In genomic region chr15:58724471-58724870, GRCh38 we compare ENCODE assay signal across 9 cellular contexts. TPM values are rescaled to one million over a fixed set of nuclear protein-coding genes. Genes with fewer than 3 reads are reported as not detected.
A peak's percentile ranks its signal among the peaks of the same experiment; 100 is the strongest.
DNase-seq lines count a peak whose midpoint lies in the region; ATAC-seq and TF ChIP-seq lines count a peak whose summit lies in the region.
"Had no signal": no experiment of that assay in that cellular context is flagged by ENCODE, and none has a peak within 500 bp of the region (broad histone marks: within the 10 kb centered on the region; RNA-seq: fewer than 3 reads in every experiment).

No MANE protein-coding gene starts in this region.

- H3K4me3 Mint-ChIP-seq in activated T-helper 2 cell treated with anti-CD3 and anti-CD28 coated beads, Interferon-gamma antibody, Interleukin-2, Interleukin-4, amounts not matched to agents 10 μg/mL and 5 μg/mL and 100 μg/mL, durations not matched to agents 14 hours and 24 hours and 36 hours (ENCODE audit: low read depth) = no peak overlapping the region

- H3K27me3 ChIP-seq in right atrium auricular region = no peaks in the 10 kb centered on the region
- H3K27me3 ChIP-seq in breast epithelium = no peaks in the 10 kb centered on the region
- H3K27me3 ChIP-seq in psoas muscle (ENCODE audit: insufficient read depth in 3 of 3, low read length in 2 of 3) = no peaks in the 10 kb centered on the region

- 65 to 95% (median 83%) methylated on average over 1 of the region's 1 CpG for WGBS in psoas muscle, 3 donors

- intact Hi-C loops in Right ventricle myocardium inferior (cut with DNase I) = no loop called here
- intact Hi-C loops in activated T-helper 2 cell treated with anti-CD3 and anti-CD28 coated beads, Interferon-gamma antibody, Interleukin-2, Interleukin-4, amounts not matched to agents 10 μg/mL and 5 μg/mL and 100 μg/mL, durations not matched to agents 14 hours and 24 hours and 36 hours (cut with micrococcal nuclease) = no loop called here
- intact Hi-C loops in breast epithelium (cut with DNase I; ENCODE audit: low total_unique reads) = no loop called here
- intact Hi-C loops in psoas muscle (cut with DNase I) = no loop called here

- no peak for TF ChIP-seq CTCF in right atrium auricular region (IDR thresholded peaks at IDR 0.05)
- TF ChIP-seq CTCF in breast epithelium (IDR thresholded peaks at IDR 0.05) = no peak
- no peak for TF ChIP-seq CTCF in psoas muscle (IDR thresholded peaks at IDR 0.05)

- no peak overlapping the region for H3K27ac ChIP-seq in right atrium auricular region
- peak overlapping the region in 1 of 2 donors; percentile 61 for H3K27ac ChIP-seq in breast epithelium
- no peak overlapping the region for H3K27ac ChIP-seq in psoas muscle
- H3K27ac ChIP-seq: parathyroid adenoma had no signal

- H3K27me3 Mint-ChIP-seq in activated T-helper 2 cell treated with anti-CD3 and anti-CD28 coated beads, Interferon-gamma antibody, Interleukin-2, Interleukin-4, amounts not matched to agents 10 μg/mL and 5 μg/mL and 100 μg/mL, durations not matched to agents 14 hours and 24 hours and 36 hours (ENCODE audit: low read depth) = no peaks in the 10 kb centered on the region

- H3K4me3 ChIP-seq in right atrium auricular region (no peak overlapping the region), breast epithelium (no peak overlapping the region), psoas muscle (no peak overlapping the region)

- no peak for TF ChIP-seq POLR2A in breast epithelium (IDR thresholded peaks at IDR 0.05)

- peaks cover 25% of the 10 kb centered on the region for H3K4me1 Mint-ChIP-seq in activated T-helper 2 cell treated with anti-CD3 and anti-CD28 coated beads, Interferon-gamma antibody, Interleukin-2, Interleukin-4, amounts not matched to agents 10 μg/mL and 5 μg/mL and 100 μg/mL, durations not matched to agents 14 hours and 24 hours and 36 hours (ENCODE audit: low read depth)

- ATAC-seq in Right ventricle myocardium inferior (peak; percentile 62), HG03135 (IDR thresholded peaks at IDR 0.05; ENCODE audit: unreplicated experiment) (peak; percentile 80), psoas muscle (no peak)

- peak overlapping the region; percentile 15 for H3K27ac Mint-ChIP-seq in activated T-helper 2 cell treated with anti-CD3 and anti-CD28 coated beads, Interferon-gamma antibody, Interleukin-2, Interleukin-4, amounts not matched to agents 10 μg/mL and 5 μg/mL and 100 μg/mL, durations not matched to agents 14 hours and 24 hours and 36 hours

- no peaks in the 10 kb centered on the region for H3K9me3 ChIP-seq in right atrium auricular region
- H3K9me3 ChIP-seq in breast epithelium = no peaks in the 10 kb centered on the region
- no peaks in the 10 kb centered on the region for H3K9me3 ChIP-seq in psoas muscle

- H3K36me3 ChIP-seq in right atrium auricular region (no peaks in the 10 kb centered on the region), breast epithelium (no peaks in the 10 kb centered on the region), psoas muscle (ENCODE audit: insufficient read depth in 1 of 2, low read depth in 1 of 2) (no peaks in the 10 kb centered on the region)

- H3K36me3 Mint-ChIP-seq in activated T-helper 2 cell treated with anti-CD3 and anti-CD28 coated beads, Interferon-gamma antibody, Interleukin-2, Interleukin-4, amounts not matched to agents 10 μg/mL and 5 μg/mL and 100 μg/mL, durations not matched to agents 14 hours and 24 hours and 36 hours (ENCODE audit: low read depth) = peaks cover 31% of the 10 kb centered on the region

- H3K4me1 ChIP-seq in right atrium auricular region = peaks cover 0 to 29% of the 10 kb centered on the region in 2 donors
- no peaks in the 10 kb centered on the region for H3K4me1 ChIP-seq in breast epithelium
- peaks cover 21% of the 10 kb centered on the region for H3K4me1 ChIP-seq in psoas muscle
- H3K4me1 ChIP-seq: parathyroid adenoma had no signal

- H3K9me3 Mint-ChIP-seq in activated T-helper 2 cell treated with anti-CD3 and anti-CD28 coated beads, Interferon-gamma antibody, Interleukin-2, Interleukin-4, amounts not matched to agents 10 μg/mL and 5 μg/mL and 100 μg/mL, durations not matched to agents 14 hours and 24 hours and 36 hours = no peaks in the 10 kb centered on the region

- DNase-seq in Right ventricle myocardium inferior (ENCODE audit: missing footprints) = no peak
- no peak for DNase-seq in right atrium auricular region (ENCODE audit: low spot score)
- no peak for DNase-seq in activated T-helper 2 cell treated with anti-CD3 and anti-CD28 coated beads, Interferon-gamma antibody, Interleukin-2, Interleukin-4, amounts not matched to agents 10 μg/mL and 5 μg/mL and 100 μg/mL, durations not matched to agents 14 hours and 24 hours and 36 hours (ENCODE audit: low spot score)
- peak; percentile 35 for DNase-seq in pons (ENCODE audit: low spot score)
- no peak for DNase-seq in stimulated activated CD4-positive, alpha-beta T cell treated with anti-CD3 and anti-CD28 coated beads, Interleukin-4, amount 100 ng/mL, for 24 hours
- no peak for DNase-seq in breast epithelium (ENCODE audit: low spot score in 2 of 2)
- DNase-seq in psoas muscle = no peak

RNA-seq across cellular contexts. Expression of gene ADAM10, which starts 25.0 kb away (rescaled TPM):
- 64.9 TPM for total RNA-seq in Right ventricle myocardium inferior
- total RNA-seq in right atrium auricular region = 10 to 100 TPM; 40.8 to 42.0 TPM
- 136 and 141 TPM in 2 replicates for total RNA-seq in activated T-helper 2 cell treated with anti-CD3 and anti-CD28 coated beads, Interferon-gamma antibody, Interleukin-2, Interleukin-4, amounts not matched to agents 10 μg/mL and 5 μg/mL and 100 μg/mL, durations not matched to agents 14 hours and 24 hours and 36 hours
- 100 to 1,000 TPM in 1 of 3 donors, 10 to 100 TPM in 2; 53.8 to 113 (median 78.3) TPM for total RNA-seq in breast epithelium
- 10 to 100 TPM; 33.1 to 37.9 (median 36.5) TPM for total RNA-seq in psoas muscle
- polyA plus RNA-seq in psoas muscle = 10 to 100 TPM in 2 of 3 donors, 1 to 10 TPM in 1; 7.9 to 24.7 (median 10.8) TPM

RNA-seq across cellular contexts. Expression of gene MINDY2, which starts 46.6 kb away (rescaled TPM):
- 38.2 TPM for total RNA-seq in Right ventricle myocardium inferior
- 10 to 100 TPM; 20.1 to 30.0 TPM for total RNA-seq in right atrium auricular region
- total RNA-seq in activated T-helper 2 cell treated with anti-CD3 and anti-CD28 coated beads, Interferon-gamma antibody, Interleukin-2, Interleukin-4, amounts not matched to agents 10 μg/mL and 5 μg/mL and 100 μg/mL, durations not matched to agents 14 hours and 24 hours and 36 hours = 10.7 and 11.6 TPM in 2 replicates
- total RNA-seq in breast epithelium = 10 to 100 TPM; 11.8 to 22.5 (median 17.7) TPM
- total RNA-seq in psoas muscle = 10 to 100 TPM in 1 of 4 donors, 1 to 10 TPM in 3; 6.0 to 11.3 (median 8.5) TPM
- polyA plus RNA-seq in psoas muscle = 1 to 10 TPM; 3.3 to 6.0 (median 3.4) TPM

Comparison
In these comparisons a context has a peak if more than half of its experiments do, and no peak if none do; other contexts are left out.
1. ATAC-seq: peak in Right ventricle myocardium inferior (single experiment) and HG03135 (single experiment); none in psoas muscle (0 of 4).